In the genomic region with DNA sequence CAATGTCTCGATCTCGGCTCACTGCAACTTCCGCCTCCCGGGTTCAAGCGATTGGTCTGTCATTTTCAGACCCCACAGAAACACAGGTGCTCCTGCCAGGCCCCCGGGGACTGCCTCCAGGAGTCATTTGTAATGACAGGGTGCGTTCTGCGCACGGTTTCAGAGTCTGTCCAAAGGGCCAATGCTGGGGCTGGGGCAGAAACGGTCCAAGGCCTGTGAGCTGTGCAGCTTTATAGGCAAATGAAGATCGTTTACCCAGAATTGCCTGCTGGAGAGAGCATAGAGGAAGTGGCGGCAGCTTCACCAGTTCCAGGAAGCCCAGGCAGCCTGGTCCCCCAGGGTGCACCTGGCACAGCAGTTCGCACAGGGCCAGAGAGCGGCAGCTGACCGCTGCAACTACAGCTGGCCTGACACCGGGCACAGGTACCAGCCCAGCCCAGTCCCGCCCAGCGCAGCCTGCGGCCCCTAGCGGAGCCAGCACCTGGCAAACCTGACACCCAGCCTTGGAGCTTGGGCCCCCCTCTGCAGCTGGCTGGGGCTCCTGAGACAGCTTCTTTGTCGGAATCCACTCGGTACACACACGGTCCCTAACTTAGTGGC, we compare ENCODE assay signal across 1 cellular context.
TF ChIP-seq lines count a peak whose summit lies in the region.
"Not testable (repeated sequence)": the region's sequence is repeated elsewhere in the genome, so short reads cannot be mapped to it uniquely, and the experiment has no call there.

No MANE protein-coding gene starts in this region.

TF ChIP-seq in HepG2, 621 proteins besides CTCF, POLR2A, EP300 and RAD21 (continued from another document and continues in another):
- TF ChIP-seq, protein P1, sequence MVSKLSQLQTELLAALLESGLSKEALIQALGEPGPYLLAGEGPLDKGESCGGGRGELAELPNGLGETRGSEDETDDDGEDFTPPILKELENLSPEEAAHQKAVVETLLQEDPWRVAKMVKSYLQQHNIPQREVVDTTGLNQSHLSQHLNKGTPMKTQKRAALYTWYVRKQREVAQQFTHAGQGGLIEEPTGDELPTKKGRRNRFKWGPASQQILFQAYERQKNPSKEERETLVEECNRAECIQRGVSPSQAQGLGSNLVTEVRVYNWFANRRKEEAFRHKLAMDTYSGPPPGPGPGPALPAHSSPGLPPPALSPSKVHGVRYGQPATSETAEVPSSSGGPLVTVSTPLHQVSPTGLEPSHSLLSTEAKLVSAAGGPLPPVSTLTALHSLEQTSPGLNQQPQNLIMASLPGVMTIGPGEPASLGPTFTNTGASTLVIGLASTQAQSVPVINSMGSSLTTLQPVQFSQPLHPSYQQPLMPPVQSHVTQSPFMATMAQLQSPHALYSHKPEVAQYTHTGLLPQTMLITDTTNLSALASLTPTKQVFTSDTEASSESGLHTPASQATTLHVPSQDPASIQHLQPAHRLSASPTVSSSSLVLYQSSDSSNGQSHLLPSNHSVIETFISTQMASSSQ (IDR thresholded peaks at IDR 0.05; ENCODE audit: low read depth) = not testable (repeated sequence)
- TF ChIP-seq, protein P1 (CRISPR knock-in tag; IDR thresholded peaks at IDR 0.05; ENCODE audit: borderline replicate concordance) = peak; percentile 56
- TF ChIP-seq ZNF619 (CRISPR knock-in tag; IDR thresholded peaks at IDR 0.05) (0 out of 2 replicates have a peak, but pooled peaks have one; percentile 12), ATF7 (CRISPR knock-in tag; IDR thresholded peaks at IDR 0.05) (0 out of 2 replicates have a peak, but pooled peaks have one; percentile 10), ZNF572 (CRISPR knock-in tag; IDR thresholded peaks at IDR 0.05) (0 out of 2 replicates have a peak, but pooled peaks have one; percentile 83), ZNF20 (CRISPR knock-in tag; IDR thresholded peaks at IDR 0.05) (0 out of 2 replicates have a peak, but pooled peaks have one; percentile 51), DR1 (CRISPR knock-in tag; IDR thresholded peaks at IDR 0.05) (peak; percentile 50; the same call in 1 of the 2 replicates), SNAI1 (CRISPR knock-in tag; IDR thresholded peaks at IDR 0.05; ENCODE audit: borderline replicate concordance) (0 out of 2 replicates have a peak, but pooled peaks have one; percentile 35), ZNF547 (CRISPR knock-in tag; IDR thresholded peaks at IDR 0.05) (0 out of 2 replicates have a peak, but pooled peaks have one; percentile 21), ZNF10 (CRISPR knock-in tag; IDR thresholded peaks at IDR 0.05; ENCODE audit: borderline replicate concordance, low read depth) (0 out of 2 replicates have a peak, but pooled peaks have one; percentile 83), PRPF4 (IDR thresholded peaks at IDR 0.05; ENCODE audit: low read depth, low read length, poor library complexity, severe bottlenecking) (peak; percentile 86), GABPB1 (CRISPR knock-in tag; IDR thresholded peaks at IDR 0.05) (peak; percentile 42; the same call in 1 of the 2 replicates), SALL1 (CRISPR knock-in tag; IDR thresholded peaks at IDR 0.05) (peak; percentile 21; the same call in 1 of the 2 replicates), ZBTB38 (CRISPR knock-in tag; IDR thresholded peaks at IDR 0.05) (peak; percentile 97), FOSL2 (CRISPR knock-in tag; IDR thresholded peaks at IDR 0.05) (0 out of 2 replicates have a peak, but pooled peaks have one; percentile 6), NONO (CRISPR knock-in tag; conservative IDR thresholded peaks at IDR 0.05) (peak; percentile 12; the same call in 1 of the 2 replicates), ZNF607 (CRISPR knock-in tag; IDR thresholded peaks at IDR 0.05; ENCODE audit: borderline replicate concordance) (0 out of 2 replicates have a peak, but pooled peaks have one; percentile 37), ZNF225 (CRISPR knock-in tag; IDR thresholded peaks at IDR 0.05) (peak; percentile 83; the same call in 1 of the 2 replicates), ZNF501 (CRISPR knock-in tag; IDR thresholded peaks at IDR 0.05) (peak; percentile 43), SKI (IDR thresholded peaks at IDR 0.05; ENCODE audit: partially characterized antibody) (peak; percentile 34), GZF1 (CRISPR knock-in tag; IDR thresholded peaks at IDR 0.05) (peak; percentile 79; the same call in 1 of the 2 replicates), ZNF274 (CRISPR knock-in tag; IDR thresholded peaks at IDR 0.05) (peak; percentile 83), CBX2 (CRISPR knock-in tag; IDR thresholded peaks at IDR 0.05; ENCODE audit: low read depth) (peak; percentile 24; the same call in 1 of the 2 replicates), AGO2 (optimal IDR thresholded peaks at IDR 0.05; ENCODE audit: low read depth, low read length) (peak; percentile 43), CAMTA2 (CRISPR knock-in tag; IDR thresholded peaks at IDR 0.05; ENCODE audit: borderline replicate concordance) (peak; percentile 78; the same call in 1 of the 2 replicates), ZNF260 (CRISPR knock-in tag; IDR thresholded peaks at IDR 0.05; ENCODE audit: borderline replicate concordance, low read depth) (0 out of 2 replicates have a peak, but pooled peaks have one; percentile 36), MEIS2 (CRISPR knock-in tag; IDR thresholded peaks at IDR 0.05) (0 out of 2 replicates have a peak, but pooled peaks have one; percentile 25), ERF (CRISPR knock-in tag; IDR thresholded peaks at IDR 0.05) (peak; percentile 50; the same call in 1 of the 2 replicates)
- TF ChIP-seq, protein P2, sequence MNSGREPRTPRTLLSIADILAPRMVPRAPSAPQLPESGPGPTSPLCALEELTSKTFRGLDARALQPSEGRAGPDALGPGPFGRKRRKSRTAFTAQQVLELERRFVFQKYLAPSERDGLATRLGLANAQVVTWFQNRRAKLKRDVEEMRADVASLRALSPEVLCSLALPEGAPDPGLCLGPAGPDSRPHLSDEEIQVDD (CRISPR knock-in tag; IDR thresholded peaks at IDR 0.05; ENCODE audit: borderline replicate concordance) = peak; percentile 83; the same call in 1 of the 2 replicates
- not testable (repeated sequence) for TF ChIP-seq ATF7 (IDR thresholded peaks at IDR 0.05); NONO (IDR thresholded peaks at IDR 0.05); CBX2 (IDR thresholded peaks at IDR 0.05; ENCODE audit: low read depth, low read length)
- TF ChIP-seq, protein P3, sequence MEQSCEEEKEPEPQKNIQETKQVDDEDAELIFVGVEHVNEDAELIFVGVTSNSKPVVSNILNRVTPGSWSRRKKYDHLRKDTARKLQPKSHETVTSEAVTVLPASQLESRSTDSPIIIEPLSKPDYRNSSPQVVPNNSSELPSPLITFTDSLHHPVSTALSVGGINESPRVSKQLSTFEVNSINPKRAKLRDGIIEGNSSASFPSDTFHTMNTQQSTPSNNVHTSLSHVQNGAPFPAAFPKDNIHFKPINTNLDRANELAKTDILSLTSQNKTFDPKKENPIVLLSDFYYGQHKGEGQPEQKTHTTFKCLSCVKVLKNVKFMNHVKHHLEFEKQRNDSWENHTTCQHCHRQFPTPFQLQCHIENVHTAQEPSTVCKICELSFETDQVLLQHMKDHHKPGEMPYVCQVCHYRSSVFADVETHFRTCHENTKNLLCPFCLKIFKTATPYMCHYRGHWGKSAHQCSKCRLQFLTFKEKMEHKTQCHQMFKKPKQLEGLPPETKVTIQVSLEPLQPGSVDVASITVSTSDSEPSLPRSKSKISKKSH (CRISPR knock-in tag; IDR thresholded peaks at IDR 0.05; ENCODE audit: borderline replicate concordance) = peak; percentile 65; the same call in 1 of the 2 replicates
- TF ChIP-seq, protein P4, sequence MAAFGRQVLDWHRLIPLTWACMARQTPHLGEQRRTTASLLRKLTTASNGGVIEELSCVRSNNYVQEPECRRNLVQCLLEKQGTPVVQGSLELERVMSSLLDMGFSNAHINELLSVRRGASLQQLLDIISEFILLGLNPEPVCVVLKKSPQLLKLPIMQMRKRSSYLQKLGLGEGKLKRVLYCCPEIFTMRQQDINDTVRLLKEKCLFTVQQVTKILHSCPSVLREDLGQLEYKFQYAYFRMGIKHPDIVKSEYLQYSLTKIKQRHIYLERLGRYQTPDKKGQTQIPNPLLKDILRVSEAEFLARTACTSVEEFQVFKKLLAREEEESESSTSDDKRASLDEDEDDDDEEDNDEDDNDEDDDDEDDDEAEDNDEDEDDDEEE (CRISPR knock-in tag; IDR thresholded peaks at IDR 0.05) = peak; percentile 65; the same call in 1 of the 2 replicates
- TF ChIP-seq, protein P5, sequence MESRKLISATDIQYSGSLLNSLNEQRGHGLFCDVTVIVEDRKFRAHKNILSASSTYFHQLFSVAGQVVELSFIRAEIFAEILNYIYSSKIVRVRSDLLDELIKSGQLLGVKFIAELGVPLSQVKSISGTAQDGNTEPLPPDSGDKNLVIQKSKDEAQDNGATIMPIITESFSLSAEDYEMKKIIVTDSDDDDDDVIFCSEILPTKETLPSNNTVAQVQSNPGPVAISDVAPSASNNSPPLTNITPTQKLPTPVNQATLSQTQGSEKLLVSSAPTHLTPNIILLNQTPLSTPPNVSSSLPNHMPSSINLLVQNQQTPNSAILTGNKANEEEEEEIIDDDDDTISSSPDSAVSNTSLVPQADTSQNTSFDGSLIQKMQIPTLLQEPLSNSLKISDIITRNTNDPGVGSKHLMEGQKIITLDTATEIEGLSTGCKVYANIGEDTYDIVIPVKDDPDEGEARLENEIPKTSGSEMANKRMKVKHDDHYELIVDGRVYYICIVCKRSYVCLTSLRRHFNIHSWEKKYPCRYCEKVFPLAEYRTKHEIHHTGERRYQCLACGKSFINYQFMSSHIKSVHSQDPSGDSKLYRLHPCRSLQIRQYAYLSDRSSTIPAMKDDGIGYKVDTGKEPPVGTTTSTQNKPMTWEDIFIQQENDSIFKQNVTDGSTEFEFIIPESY (CRISPR knock-in tag; IDR thresholded peaks at IDR 0.05) = peak; percentile 81
- TF ChIP-seq, protein P6, sequence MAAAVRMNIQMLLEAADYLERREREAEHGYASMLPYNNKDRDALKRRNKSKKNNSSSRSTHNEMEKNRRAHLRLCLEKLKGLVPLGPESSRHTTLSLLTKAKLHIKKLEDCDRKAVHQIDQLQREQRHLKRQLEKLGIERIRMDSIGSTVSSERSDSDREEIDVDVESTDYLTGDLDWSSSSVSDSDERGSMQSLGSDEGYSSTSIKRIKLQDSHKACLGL (CRISPR knock-in tag; IDR thresholded peaks at IDR 0.05) = peak; percentile 66
- TF ChIP-seq, protein P7, sequence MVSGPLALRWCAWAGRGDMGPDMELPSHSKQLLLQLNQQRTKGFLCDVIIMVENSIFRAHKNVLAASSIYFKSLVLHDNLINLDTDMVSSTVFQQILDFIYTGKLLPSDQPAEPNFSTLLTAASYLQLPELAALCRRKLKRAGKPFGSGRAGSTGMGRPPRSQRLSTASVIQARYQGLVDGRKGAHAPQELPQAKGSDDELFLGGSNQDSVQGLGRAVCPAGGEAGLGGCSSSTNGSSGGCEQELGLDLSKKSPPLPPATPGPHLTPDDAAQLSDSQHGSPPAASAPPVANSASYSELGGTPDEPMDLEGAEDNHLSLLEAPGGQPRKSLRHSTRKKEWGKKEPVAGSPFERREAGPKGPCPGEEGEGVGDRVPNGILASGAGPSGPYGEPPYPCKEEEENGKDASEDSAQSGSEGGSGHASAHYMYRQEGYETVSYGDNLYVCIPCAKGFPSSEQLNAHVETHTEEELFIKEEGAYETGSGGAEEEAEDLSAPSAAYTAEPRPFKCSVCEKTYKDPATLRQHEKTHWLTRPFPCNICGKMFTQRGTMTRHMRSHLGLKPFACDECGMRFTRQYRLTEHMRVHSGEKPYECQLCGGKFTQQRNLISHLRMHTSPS (CRISPR knock-in tag; IDR thresholded peaks at IDR 0.05; ENCODE audit: low read depth) = peak; percentile 57; the same call in 1 of the 2 replicates
- TF ChIP-seq, protein P8, sequence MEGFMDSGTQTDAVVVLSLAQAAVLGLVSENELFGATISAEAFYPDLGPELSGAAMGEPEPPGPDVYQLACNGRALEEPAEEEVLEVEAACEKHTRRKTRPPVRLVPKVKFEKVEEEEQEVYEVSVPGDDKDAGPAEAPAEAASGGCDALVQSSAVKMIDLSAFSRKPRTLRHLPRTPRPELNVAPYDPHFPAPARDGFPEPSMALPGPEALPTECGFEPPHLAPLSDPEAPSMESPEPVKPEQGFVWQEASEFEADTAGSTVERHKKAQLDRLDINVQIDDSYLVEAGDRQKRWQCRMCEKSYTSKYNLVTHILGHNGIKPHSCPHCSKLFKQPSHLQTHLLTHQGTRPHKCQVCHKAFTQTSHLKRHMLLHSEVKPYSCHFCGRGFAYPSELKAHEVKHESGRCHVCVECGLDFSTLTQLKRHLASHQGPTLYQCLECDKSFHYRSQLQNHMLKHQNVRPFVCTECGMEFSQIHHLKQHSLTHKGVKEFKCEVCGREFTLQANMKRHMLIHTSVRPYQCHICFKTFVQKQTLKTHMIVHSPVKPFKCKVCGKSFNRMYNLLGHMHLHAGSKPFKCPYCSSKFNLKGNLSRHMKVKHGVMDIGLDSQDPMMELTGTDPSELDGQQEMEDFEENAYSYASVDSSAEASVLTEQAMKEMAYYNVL (CRISPR knock-in tag; IDR thresholded peaks at IDR 0.05; ENCODE audit: borderline replicate concordance) = 0 out of 2 replicates have a peak, but pooled peaks have one; percentile 33
